ENCODE assay signal across 1 cellular context in the genomic region with DNA sequence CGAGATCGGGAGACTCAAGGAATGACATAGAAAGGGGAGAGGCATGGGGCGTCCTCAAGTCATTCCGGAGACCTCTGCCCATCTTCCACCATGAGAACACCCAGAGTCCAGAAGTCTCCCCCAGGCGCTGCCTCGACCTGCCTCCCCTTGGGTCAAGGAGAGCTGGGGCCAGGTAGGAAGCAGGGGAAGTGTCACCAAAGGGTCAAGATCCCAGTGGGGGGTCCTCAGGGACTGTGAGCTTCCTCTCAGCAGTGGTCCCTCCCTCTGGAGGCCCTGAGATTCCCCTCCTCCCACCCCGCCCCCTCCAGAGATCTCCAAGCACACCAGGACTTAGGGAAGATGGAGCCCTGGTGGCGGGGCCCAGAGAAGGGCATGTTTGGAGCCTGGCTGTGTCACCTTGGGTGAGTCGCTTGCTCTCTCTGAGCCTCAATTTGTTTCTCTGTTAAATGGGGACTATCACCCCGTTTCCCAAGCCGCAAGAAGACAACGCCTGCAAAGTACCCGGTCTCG.
TF ChIP-seq lines count a peak whose summit lies in the region.

No MANE protein-coding gene starts in this region.

TF ChIP-seq in HCT116, 20 proteins besides CTCF, POLR2A, EP300 and RAD21 (continued from another document):
- no peak for TF ChIP-seq CEBPB (IDR thresholded peaks at IDR 0.05; ENCODE audit: low read depth)
TF ChIP-seq in HCT116: peak in this region for 0.
